8 cellular contexts compared by ENCODE assay signal in the genomic region with DNA sequence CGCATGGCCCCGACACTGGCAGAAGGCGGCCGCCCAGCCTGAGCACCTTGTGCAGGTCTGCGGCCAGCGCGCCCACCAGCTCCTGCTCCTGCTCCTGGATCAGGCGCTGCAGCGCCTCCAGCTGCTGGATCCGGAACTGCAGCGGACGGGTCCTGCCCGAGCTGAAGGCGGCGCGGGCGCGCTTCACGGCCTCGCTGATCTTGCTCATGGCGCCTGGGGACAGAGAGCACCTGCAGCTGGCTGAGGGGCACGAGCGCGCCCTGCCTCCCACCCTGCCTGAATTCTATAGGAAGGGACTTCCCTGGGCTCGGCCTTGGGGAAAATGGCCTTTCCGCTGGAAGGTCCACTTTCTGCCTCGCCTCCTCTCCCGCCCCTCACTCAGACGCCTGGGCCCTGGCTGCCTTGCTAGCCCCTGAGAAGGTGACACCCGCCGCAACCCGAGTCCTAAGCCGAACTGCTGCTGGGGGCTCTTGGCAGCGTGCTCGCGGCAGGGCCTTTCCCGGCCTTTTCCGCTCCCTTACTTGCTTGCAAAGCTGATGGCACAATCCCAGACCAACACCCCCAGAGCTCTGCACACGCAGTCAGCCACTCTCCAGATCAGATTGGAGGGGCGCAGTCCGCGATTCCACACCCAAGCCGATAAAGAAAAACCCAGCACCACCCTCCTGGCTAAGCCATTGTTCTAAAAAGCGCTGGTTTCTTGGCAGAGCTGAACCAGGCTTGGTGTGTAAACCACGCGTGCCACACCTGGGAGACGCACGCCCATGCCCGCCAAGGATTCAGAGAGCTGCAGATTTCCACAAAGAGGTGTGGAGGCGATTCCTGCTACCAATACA. TPM values are rescaled to one million over a fixed set of nuclear protein-coding genes. Genes with fewer than 3 reads are reported as not detected.
A peak's percentile ranks its signal among the peaks of the same experiment; 100 is the strongest.
DNase-seq lines count a peak whose midpoint lies in the region; ATAC-seq and TF ChIP-seq lines count a peak whose summit lies in the region.

No MANE protein-coding gene starts in this region.

- no peak for TF ChIP-seq EP300 in ovary (IDR thresholded peaks at IDR 0.05)

- ATAC-seq in HG03571 (IDR thresholded peaks at IDR 0.05; ENCODE audit: unreplicated experiment) (peak; percentile 61), Right ventricle myocardium superior (ENCODE audit: poor library complexity) (peak; percentile 96)

- no peaks in the 10 kb centered on the region for H3K9me3 Mint-ChIP-seq in activated naive CD8-positive, alpha-beta T cell (ENCODE audit: low read depth)

- no peaks in the 10 kb centered on the region for H3K4me1 Mint-ChIP-seq in activated naive CD8-positive, alpha-beta T cell (ENCODE audit: low read depth)

- DNase-seq in DMS153 (lab: John Stamatoyannopoulos, UW): peak; percentile 47
- DNase-seq in SK-N-DZ (ENCODE audit: low spot score): peak; percentile 85
- DNase-seq in Right ventricle myocardium superior: peak; percentile 96
- peak; percentile 92 to 97 (median 95) for DNase-seq in ovary
- peak; percentile 97 for DNase-seq in testis
- no peak for DNase-seq in T1000 (lab: John Stamatoyannopoulos, UW)

- peak overlapping the region; percentile 62 for H3K4me3 ChIP-seq in ovary
- H3K4me3 ChIP-seq in testis: peak overlapping the region; percentile 62 to 73

- 18 to 26% (median 21%) methylated on average over 44 to 50 of the region's 50 CpGs for WGBS in ovary, 3 donors
- WGBS in testis, 2 donors: 14 to 26% methylated on average over 37 to 42 of the region's 50 CpGs

- H3K27ac ChIP-seq in ovary (peak overlapping the region in 1 of 2 donors; percentile 49), testis (peak overlapping the region; percentile 69 to 70)

- peaks cover 3% of the 10 kb centered on the region for H3K27me3 Mint-ChIP-seq in activated naive CD8-positive, alpha-beta T cell

- H3K36me3 ChIP-seq in ovary: no peaks in the 10 kb centered on the region
- no peaks in the 10 kb centered on the region for H3K36me3 ChIP-seq in testis (ENCODE audit: low read depth, missing control alignments)

- intact Hi-C loops in Right ventricle myocardium superior (cut with DNase I) (loop anchor here (5.0 kb wide), 1 partner anchor 98 kb away; a partner anchor contains a TSS), ovary (cut with DNase I) (loop anchor here in 1 of 4 donors (10.0 kb wide), 1 partner anchor 100 kb away; a partner anchor contains a TSS), testis (cut with DNase I; ENCODE audit: low total_unique reads) (loop anchor here (5.0 kb wide), 1 partner anchor 228 kb away; no protein-coding TSS in a partner anchor)

- H3K4me3 Mint-ChIP-seq in activated naive CD8-positive, alpha-beta T cell: peak overlapping the region; percentile 69

- H3K27ac Mint-ChIP-seq in activated naive CD8-positive, alpha-beta T cell: no peak overlapping the region

- no peaks in the 10 kb centered on the region for H3K36me3 Mint-ChIP-seq in activated naive CD8-positive, alpha-beta T cell

- TF ChIP-seq CTCF in ovary (IDR thresholded peaks at IDR 0.05) (peak; percentile 76 to 90 (median 90)), testis (IDR thresholded peaks at IDR 0.05) (peak; percentile 84 to 95 (median 94))

- peaks cover 5% of the 10 kb centered on the region for H3K4me1 ChIP-seq in ovary (ENCODE audit: insufficient read depth)
- peaks cover 6% of the 10 kb centered on the region for H3K4me1 ChIP-seq in testis

- H3K27me3 ChIP-seq in ovary (no peaks in the 10 kb centered on the region), testis (no peaks in the 10 kb centered on the region)

- TF ChIP-seq POLR2A in ovary (IDR thresholded peaks at IDR 0.05) (no peak), testis (IDR thresholded peaks at IDR 0.05) (no peak)

- H3K9me3 ChIP-seq in ovary (no peaks in the 10 kb centered on the region), testis (no peaks in the 10 kb centered on the region)

RNA-seq across cellular contexts. Expression of a gene that starts 3.0 kb away (rescaled TPM):
- not detected in 2 replicates for polyA plus RNA-seq in SK-N-DZ (2014; cell fraction: cytosol; rRNA removed)
- polyA plus RNA-seq in SK-N-DZ (2014; cell fraction: nucleus; rRNA removed): 0.61 TPM in 1 of 2 replicates, not detected in the other
- total RNA-seq in Right ventricle myocardium superior (0.27 TPM), ovary (10 to 100 TPM in 1 of 7 donors, 1 to 10 TPM in 1, under 1 TPM in 3, not detected in 2; 0.66 to 12.8 (median 0.90) TPM), testis (1 to 10 TPM; 3.2 to 5.6 TPM)
- polyA plus RNA-seq in ovary (under 1 TPM in 1 of 2 donors, not detected in 1; 0.17 TPM), testis (ENCODE audit: insufficient read depth, low read depth, low replicate concordance) (4.2 TPM)

RNA-seq across cellular contexts. Expression of a gene that starts 28.8 kb away (rescaled TPM):
- not detected in 2 replicates for polyA plus RNA-seq in SK-N-DZ (2014; cell fraction: cytosol; rRNA removed)
- polyA plus RNA-seq in SK-N-DZ (2014; cell fraction: nucleus; rRNA removed): not detected in 2 replicates
- total RNA-seq in Right ventricle myocardium superior (not detected), ovary (10 to 100 TPM in 1 of 7 donors, under 1 TPM in 2, not detected in 4; 0.87 to 29.4 (median 1.00) TPM), testis (under 1 TPM; 0.16 to 0.50 TPM)
- polyA plus RNA-seq in ovary (not detected), testis (ENCODE audit: insufficient read depth, low read depth, low replicate concordance) (1.1 TPM)
